1 cellular context compared by ENCODE assay signal in the genomic region with DNA sequence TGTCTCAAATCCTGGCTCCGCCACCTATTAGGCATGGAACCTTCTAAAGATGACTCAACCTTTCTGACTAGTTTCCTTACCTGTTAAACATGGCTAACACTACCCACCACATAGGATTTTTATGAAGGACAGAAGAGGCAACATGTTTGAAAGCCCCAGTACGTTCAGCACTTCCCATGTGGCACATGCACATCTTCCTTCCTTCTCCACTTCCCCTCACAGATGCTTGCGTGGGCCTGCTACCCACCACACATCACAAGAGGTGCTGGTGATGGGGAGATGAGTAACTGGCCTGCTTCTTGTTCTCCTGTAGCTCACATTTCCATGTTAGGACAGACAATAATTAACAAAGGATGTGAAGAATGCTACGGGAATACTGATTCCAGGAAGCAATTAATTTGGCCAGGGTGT.
TF ChIP-seq lines count a peak whose summit lies in the region.

No MANE protein-coding gene starts in this region.

TF ChIP-seq in HepG2, 621 proteins besides CTCF, POLR2A, EP300 and RAD21:
- no peak for TF ChIP-seq ZNF772 (CRISPR knock-in tag; IDR thresholded peaks at IDR 0.05)
- TF ChIP-seq ZSCAN31 (CRISPR knock-in tag; IDR thresholded peaks at IDR 0.05; ENCODE audit: low read depth) = no peak
- TF ChIP-seq U2AF1 (optimal IDR thresholded peaks at IDR 0.05; ENCODE audit: low read depth, low read length) = no peak
- no peak for TF ChIP-seq PAX8 (CRISPR knock-in tag; IDR thresholded peaks at IDR 0.05; ENCODE audit: borderline replicate concordance)
- TF ChIP-seq KAT2B (IDR thresholded peaks at IDR 0.05; ENCODE audit: borderline replicate concordance, low read depth, low read length) = no peak
- TF ChIP-seq, protein P1, sequence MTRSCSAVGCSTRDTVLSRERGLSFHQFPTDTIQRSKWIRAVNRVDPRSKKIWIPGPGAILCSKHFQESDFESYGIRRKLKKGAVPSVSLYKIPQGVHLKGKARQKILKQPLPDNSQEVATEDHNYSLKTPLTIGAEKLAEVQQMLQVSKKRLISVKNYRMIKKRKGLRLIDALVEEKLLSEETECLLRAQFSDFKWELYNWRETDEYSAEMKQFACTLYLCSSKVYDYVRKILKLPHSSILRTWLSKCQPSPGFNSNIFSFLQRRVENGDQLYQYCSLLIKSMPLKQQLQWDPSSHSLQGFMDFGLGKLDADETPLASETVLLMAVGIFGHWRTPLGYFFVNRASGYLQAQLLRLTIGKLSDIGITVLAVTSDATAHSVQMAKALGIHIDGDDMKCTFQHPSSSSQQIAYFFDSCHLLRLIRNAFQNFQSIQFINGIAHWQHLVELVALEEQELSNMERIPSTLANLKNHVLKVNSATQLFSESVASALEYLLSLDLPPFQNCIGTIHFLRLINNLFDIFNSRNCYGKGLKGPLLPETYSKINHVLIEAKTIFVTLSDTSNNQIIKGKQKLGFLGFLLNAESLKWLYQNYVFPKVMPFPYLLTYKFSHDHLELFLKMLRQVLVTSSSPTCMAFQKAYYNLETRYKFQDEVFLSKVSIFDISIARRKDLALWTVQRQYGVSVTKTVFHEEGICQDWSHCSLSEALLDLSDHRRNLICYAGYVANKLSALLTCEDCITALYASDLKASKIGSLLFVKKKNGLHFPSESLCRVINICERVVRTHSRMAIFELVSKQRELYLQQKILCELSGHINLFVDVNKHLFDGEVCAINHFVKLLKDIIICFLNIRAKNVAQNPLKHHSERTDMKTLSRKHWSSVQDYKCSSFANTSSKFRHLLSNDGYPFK (CRISPR knock-in tag; IDR thresholded peaks at IDR 0.05; ENCODE audit: borderline replicate concordance) = no peak
- TF ChIP-seq, protein P2, sequence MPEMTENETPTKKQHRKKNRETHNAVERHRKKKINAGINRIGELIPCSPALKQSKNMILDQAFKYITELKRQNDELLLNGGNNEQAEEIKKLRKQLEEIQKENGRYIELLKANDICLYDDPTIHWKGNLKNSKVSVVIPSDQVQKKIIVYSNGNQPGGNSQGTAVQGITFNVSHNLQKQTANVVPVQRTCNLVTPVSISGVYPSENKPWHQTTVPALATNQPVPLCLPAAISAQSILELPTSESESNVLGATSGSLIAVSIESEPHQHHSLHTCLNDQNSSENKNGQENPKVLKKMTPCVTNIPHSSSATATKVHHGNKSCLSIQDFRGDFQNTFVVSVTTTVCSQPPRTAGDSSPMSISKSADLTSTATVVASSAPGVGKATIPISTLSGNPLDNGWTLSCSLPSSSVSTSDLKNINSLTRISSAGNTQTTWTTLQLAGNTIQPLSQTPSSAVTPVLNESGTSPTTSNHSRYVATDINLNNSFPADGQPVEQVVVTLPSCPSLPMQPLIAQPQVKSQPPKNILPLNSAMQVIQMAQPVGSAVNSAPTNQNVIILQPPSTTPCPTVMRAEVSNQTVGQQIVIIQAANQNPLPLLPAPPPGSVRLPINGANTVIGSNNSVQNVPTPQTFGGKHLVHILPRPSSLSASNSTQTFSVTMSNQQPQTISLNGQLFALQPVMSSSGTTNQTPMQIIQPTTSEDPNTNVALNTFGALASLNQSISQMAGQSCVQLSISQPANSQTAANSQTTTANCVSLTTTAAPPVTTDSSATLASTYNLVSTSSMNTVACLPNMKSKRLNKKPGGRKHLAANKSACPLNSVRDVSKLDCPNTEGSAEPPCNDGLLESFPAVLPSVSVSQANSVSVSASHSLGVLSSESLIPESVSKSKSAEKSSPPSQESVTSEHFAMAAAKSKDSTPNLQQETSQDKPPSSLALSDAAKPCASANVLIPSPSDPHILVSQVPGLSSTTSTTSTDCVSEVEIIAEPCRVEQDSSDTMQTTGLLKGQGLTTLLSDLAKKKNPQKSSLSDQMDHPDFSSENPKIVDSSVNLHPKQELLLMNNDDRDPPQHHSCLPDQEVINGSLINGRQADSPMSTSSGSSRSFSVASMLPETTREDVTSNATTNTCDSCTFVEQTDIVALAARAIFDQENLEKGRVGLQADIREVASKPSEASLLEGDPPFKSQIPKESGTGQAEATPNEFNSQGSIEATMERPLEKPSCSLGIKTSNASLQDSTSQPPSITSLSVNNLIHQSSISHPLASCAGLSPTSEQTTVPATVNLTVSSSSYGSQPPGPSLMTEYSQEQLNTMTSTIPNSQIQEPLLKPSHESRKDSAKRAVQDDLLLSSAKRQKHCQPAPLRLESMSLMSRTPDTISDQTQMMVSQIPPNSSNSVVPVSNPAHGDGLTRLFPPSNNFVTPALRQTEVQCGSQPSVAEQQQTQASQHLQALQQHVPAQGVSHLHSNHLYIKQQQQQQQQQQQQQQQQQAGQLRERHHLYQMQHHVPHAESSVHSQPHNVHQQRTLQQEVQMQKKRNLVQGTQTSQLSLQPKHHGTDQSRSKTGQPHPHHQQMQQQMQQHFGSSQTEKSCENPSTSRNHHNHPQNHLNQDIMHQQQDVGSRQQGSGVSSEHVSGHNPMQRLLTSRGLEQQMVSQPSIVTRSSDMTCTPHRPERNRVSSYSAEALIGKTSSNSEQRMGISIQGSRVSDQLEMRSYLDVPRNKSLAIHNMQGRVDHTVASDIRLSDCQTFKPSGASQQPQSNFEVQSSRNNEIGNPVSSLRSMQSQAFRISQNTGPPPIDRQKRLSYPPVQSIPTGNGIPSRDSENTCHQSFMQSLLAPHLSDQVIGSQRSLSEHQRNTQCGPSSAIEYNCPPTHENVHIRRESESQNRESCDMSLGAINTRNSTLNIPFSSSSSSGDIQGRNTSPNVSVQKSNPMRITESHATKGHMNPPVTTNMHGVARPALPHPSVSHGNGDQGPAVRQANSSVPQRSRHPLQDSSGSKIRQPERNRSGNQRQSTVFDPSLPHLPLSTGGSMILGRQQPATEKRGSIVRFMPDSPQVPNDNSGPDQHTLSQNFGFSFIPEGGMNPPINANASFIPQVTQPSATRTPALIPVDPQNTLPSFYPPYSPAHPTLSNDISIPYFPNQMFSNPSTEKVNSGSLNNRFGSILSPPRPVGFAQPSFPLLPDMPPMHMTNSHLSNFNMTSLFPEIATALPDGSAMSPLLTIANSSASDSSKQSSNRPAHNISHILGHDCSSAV (CRISPR knock-in tag; IDR thresholded peaks at IDR 0.05; ENCODE audit: borderline replicate concordance) = no peak
- TF ChIP-seq ZNF75D (CRISPR knock-in tag; IDR thresholded peaks at IDR 0.05; ENCODE audit: borderline replicate concordance) = no peak
- TF ChIP-seq, protein P3, sequence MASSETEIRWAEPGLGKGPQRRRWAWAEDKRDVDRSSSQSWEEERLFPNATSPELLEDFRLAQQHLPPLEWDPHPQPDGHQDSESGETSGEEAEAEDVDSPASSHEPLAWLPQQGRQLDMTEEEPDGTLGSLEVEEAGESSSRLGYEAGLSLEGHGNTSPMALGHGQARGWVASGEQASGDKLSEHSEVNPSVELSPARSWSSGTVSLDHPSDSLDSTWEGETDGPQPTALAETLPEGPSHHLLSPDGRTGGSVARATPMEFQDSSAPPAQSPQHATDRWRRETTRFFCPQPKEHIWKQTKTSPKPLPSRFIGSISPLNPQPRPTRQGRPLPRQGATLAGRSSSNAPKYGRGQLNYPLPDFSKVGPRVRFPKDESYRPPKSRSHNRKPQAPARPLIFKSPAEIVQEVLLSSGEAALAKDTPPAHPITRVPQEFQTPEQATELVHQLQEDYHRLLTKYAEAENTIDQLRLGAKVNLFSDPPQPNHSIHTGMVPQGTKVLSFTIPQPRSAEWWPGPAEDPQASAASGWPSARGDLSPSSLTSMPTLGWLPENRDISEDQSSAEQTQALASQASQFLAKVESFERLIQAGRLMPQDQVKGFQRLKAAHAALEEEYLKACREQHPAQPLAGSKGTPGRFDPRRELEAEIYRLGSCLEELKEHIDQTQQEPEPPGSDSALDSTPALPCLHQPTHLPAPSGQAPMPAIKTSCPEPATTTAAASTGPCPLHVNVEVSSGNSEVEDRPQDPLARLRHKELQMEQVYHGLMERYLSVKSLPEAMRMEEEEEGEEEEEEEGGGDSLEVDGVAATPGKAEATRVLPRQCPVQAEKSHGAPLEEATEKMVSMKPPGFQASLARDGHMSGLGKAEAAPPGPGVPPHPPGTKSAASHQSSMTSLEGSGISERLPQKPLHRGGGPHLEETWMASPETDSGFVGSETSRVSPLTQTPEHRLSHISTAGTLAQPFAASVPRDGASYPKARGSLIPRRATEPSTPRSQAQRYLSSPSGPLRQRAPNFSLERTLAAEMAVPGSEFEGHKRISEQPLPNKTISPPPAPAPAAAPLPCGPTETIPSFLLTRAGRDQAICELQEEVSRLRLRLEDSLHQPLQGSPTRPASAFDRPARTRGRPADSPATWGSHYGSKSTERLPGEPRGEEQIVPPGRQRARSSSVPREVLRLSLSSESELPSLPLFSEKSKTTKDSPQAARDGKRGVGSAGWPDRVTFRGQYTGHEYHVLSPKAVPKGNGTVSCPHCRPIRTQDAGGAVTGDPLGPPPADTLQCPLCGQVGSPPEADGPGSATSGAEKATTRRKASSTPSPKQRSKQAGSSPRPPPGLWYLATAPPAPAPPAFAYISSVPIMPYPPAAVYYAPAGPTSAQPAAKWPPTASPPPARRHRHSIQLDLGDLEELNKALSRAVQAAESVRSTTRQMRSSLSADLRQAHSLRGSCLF (CRISPR knock-in tag; IDR thresholded peaks at IDR 0.05; ENCODE audit: borderline replicate concordance) = no peak
- TF ChIP-seq FOXK2 (IDR thresholded peaks at IDR 0.05) = no peak
- TF ChIP-seq, protein P4, sequence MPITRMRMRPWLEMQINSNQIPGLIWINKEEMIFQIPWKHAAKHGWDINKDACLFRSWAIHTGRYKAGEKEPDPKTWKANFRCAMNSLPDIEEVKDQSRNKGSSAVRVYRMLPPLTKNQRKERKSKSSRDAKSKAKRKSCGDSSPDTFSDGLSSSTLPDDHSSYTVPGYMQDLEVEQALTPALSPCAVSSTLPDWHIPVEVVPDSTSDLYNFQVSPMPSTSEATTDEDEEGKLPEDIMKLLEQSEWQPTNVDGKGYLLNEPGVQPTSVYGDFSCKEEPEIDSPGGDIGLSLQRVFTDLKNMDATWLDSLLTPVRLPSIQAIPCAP (CRISPR knock-in tag; IDR thresholded peaks at IDR 0.05; ENCODE audit: low read depth) = no peak
- no peak for TF ChIP-seq TEAD2 (CRISPR knock-in tag; IDR thresholded peaks at IDR 0.05)
- TF ChIP-seq, protein P5, sequence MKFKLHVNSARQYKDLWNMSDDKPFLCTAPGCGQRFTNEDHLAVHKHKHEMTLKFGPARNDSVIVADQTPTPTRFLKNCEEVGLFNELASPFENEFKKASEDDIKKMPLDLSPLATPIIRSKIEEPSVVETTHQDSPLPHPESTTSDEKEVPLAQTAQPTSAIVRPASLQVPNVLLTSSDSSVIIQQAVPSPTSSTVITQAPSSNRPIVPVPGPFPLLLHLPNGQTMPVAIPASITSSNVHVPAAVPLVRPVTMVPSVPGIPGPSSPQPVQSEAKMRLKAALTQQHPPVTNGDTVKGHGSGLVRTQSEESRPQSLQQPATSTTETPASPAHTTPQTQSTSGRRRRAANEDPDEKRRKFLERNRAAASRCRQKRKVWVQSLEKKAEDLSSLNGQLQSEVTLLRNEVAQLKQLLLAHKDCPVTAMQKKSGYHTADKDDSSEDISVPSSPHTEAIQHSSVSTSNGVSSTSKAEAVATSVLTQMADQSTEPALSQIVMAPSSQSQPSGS (CRISPR knock-in tag; IDR thresholded peaks at IDR 0.05) = no peak
- no peak for TF ChIP-seq ZNF275 (CRISPR knock-in tag; IDR thresholded peaks at IDR 0.05; ENCODE audit: borderline replicate concordance)
- no peak for TF ChIP-seq SKI (IDR thresholded peaks at IDR 0.05; ENCODE audit: partially characterized antibody)
- no peak for TF ChIP-seq SPEN (CRISPR knock-in tag; IDR thresholded peaks at IDR 0.05; ENCODE audit: low read depth)
